ENCODE assay signal across 18 cellular contexts in the genomic region with DNA sequence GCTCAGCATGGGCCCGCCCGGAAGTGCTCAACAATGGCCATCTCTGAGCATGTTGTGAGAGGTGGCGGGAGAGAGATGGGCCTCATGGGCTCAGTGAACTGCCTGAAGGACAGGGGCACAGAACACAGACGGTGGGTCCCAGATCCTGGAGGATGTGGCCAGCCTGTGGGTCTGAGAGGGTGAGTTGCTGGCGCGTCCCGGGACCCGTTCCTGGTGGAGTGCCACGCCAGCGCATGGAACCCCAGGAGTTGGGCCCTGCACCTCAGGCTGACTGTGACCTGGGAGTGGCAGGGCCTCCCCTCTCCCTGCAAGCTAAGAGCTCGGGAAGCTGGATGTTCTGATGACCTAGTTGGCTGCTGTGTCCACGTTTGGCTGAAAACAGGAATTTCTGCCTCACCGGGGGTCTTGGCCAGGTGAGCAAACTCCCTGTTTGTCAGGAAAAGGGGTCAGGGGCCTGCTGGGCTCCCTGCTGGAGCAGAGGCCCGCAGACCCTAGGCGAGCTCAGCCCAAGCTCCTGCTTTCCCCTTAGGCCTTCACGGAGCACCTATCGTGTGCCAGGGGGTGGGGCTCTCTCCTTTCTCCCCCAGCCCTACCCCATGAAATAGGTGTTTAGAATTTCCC. TPM values are rescaled to one million over a fixed set of nuclear protein-coding genes. Genes with fewer than 3 reads are reported as not detected.
A peak's percentile ranks its signal among the peaks of the same experiment; 100 is the strongest.
DNase-seq lines count a peak whose midpoint lies in the region; ATAC-seq and TF ChIP-seq lines count a peak whose summit lies in the region.
"Had no signal": no experiment of that assay in that cellular context is flagged by ENCODE, and none has a peak within 500 bp of the region (broad histone marks: within the 10 kb centered on the region; RNA-seq: fewer than 3 reads in every experiment).

No MANE protein-coding gene starts in this region.

- H3K36me3 ChIP-seq in esophagus muscularis mucosa (peaks cover 0 to 48% (median 19%) of the 10 kb centered on the region in 4 donors), thoracic aorta (peaks cover 22% of the 10 kb centered on the region), MG63 (no peaks in the 10 kb centered on the region)

- H3K4me1 ChIP-seq in esophagus muscularis mucosa = peaks cover 41 to 58% (median 53%) of the 10 kb centered on the region in 4 donors
- peaks cover 34 to 55% of the 10 kb centered on the region in 2 donors for H3K4me1 ChIP-seq in thoracic aorta (ENCODE audit: control insufficient read depth in 1 of 2, low read depth in 2 of 2)

- intact Hi-C loops in activated B cell treated with CpG ODN at 0.5 μM for 24 hours (cut with micrococcal nuclease) (no loop called here), esophagus muscularis mucosa (cut with DNase I) (no loop called here)

- TF ChIP-seq EP300 in esophagus muscularis mucosa (IDR thresholded peaks at IDR 0.05) = no peak

- TF ChIP-seq POLR2A in esophagus muscularis mucosa (IDR thresholded peaks at IDR 0.05; ENCODE audit: low read depth) = no peak

- peaks cover 22% of the 10 kb centered on the region for H3K4me1 Mint-ChIP-seq in activated B cell treated with CpG ODN at 0.5 μM for 24 hours
- H3K4me1 Mint-ChIP-seq in mesothelial cell of epicardium = peaks cover 28% of the 10 kb centered on the region
- H3K4me1 Mint-ChIP-seq: activated naive CD8-positive, alpha-beta T cell treated with anti-CD3 and anti-CD28 coated beads, Interleukin-2, amount 50 U/mL, for 24 hours had no signal

- CTCF ChIA-PET in activated B cell treated with CpG ODN at 0.5 μM for 24 hours (lab: Charles Lee) = interaction anchor here (1.6 kb wide), 1 partner anchor 57 kb away, joined by 4 read pairs; no protein-coding TSS in a partner anchor

- H3K27ac Mint-ChIP-seq in activated B cell treated with CpG ODN at 0.5 μM for 24 hours (no peak overlapping the region), mesothelial cell of epicardium (peak overlapping the region; percentile 21)
- H3K27ac Mint-ChIP-seq: stimulated activated memory B cell treated with anti-CD40 and anti-IgM and Interleukin-4, amounts not matched to agents 10 μg/mL and 1 μg/mL and 100 μg/mL, for 72 hours had no signal

- H3K9me3 Mint-ChIP-seq in activated B cell treated with CpG ODN at 0.5 μM for 24 hours = no peaks in the 10 kb centered on the region
- no peaks in the 10 kb centered on the region for H3K9me3 Mint-ChIP-seq in mesothelial cell of epicardium
- H3K9me3 Mint-ChIP-seq: activated naive CD8-positive, alpha-beta T cell treated with anti-CD3 and anti-CD28 coated beads, Interleukin-2, amount 50 U/mL, for 24 hours; CD14-positive monocyte; stimulated activated memory B cell treated with anti-CD40 and anti-IgM and Interleukin-4, amounts not matched to agents 10 μg/mL and 1 μg/mL and 100 μg/mL, for 72 hours had no signal

- H3K27me3 Mint-ChIP-seq in activated B cell treated with CpG ODN at 0.5 μM for 24 hours (peaks cover 10% of the 10 kb centered on the region), mesothelial cell of epicardium (ENCODE audit: low read depth) (no peaks in the 10 kb centered on the region)

- no peak for ATAC-seq in activated B cell treated with CpG ODN at 0.5 μM for 24 hours (ENCODE audit: low read depth)
- no peak for ATAC-seq in thoracic aorta (ENCODE audit: insufficient number of reproducible peaks, low FRiP score, low read depth)
- ATAC-seq: activated naive CD8-positive, alpha-beta T cell treated with anti-CD3 and anti-CD28 coated beads, Interleukin-2, amount 50 U/mL, for 24 hours; stimulated activated memory B cell treated with anti-CD40 and anti-IgM and Interleukin-4, amounts not matched to agents 10 μg/mL and 1 μg/mL and 100 μg/mL, for 72 hours had no signal

- H3K4me3 Mint-ChIP-seq in activated B cell treated with CpG ODN at 0.5 μM for 24 hours = no peak overlapping the region
- H3K4me3 Mint-ChIP-seq in mesothelial cell of epicardium = no peak overlapping the region
- H3K4me3 Mint-ChIP-seq: activated naive CD8-positive, alpha-beta T cell treated with anti-CD3 and anti-CD28 coated beads, Interleukin-2, amount 50 U/mL, for 24 hours; CD14-positive monocyte; nephron progenitor cell; stimulated activated memory B cell treated with anti-CD40 and anti-IgM and Interleukin-4, amounts not matched to agents 10 μg/mL and 1 μg/mL and 100 μg/mL, for 72 hours had no signal

- H3K36me3 Mint-ChIP-seq in activated B cell treated with CpG ODN at 0.5 μM for 24 hours (ENCODE audit: low read depth) (peaks cover 11% of the 10 kb centered on the region), mesothelial cell of epicardium (no peaks in the 10 kb centered on the region)
- H3K36me3 Mint-ChIP-seq: CD14-positive monocyte had no signal

- no peak overlapping the region for H3K4me3 ChIP-seq in esophagus muscularis mucosa
- H3K4me3 ChIP-seq in thoracic aorta = no peak overlapping the region
- no peak overlapping the region for H3K4me3 ChIP-seq in MG63

- DNase-seq in activated B cell treated with CpG ODN at 0.5 μM for 24 hours = peak; percentile 10
- DNase-seq in esophagus muscularis mucosa (ENCODE audit: extremely low spot score) = no peak
- no peak for DNase-seq in mesothelial cell of epicardium (ENCODE audit: low spot score in 2 of 2, unreplicated experiment in 2 of 2)
- no peak for DNase-seq in thoracic aorta (ENCODE audit: low spot score)
- no peak for DNase-seq in mucosa of gallbladder (ENCODE audit: low spot score)
- DNase-seq in anterior cingulate cortex (lab: John Stamatoyannopoulos, UW) = no peak
- DNase-seq in MG63 = no peak
- DNase-seq in NCI-H2029 (lab: John Stamatoyannopoulos, UW) = no peak
- DNase-seq: activated naive CD8-positive, alpha-beta T cell treated with anti-CD3 and anti-CD28 coated beads, Interleukin-2, amount 50 U/mL, for 24 hours; activated T-cell treated with anti-CD3 and anti-CD28 coated beads for 4 hours; erythroblast; GOT3; left colon; NCI-H1092; nephron progenitor cell; T-helper 2 cell had no signal

- H3K27ac ChIP-seq in esophagus muscularis mucosa (replicated peaks in 1 of 4) (peak overlapping the region; percentile 66 to 74 (median 68)), thoracic aorta (peak overlapping the region; percentile 84 to 91)

- H3K9me3 ChIP-seq in esophagus muscularis mucosa (no peaks in the 10 kb centered on the region), thoracic aorta (no peaks in the 10 kb centered on the region), MG63 (no peaks in the 10 kb centered on the region)

- H3K27me3 ChIP-seq in esophagus muscularis mucosa (no peaks in the 10 kb centered on the region), thoracic aorta (replicated peaks; ENCODE audit: insufficient read depth) (no peaks in the 10 kb centered on the region), MG63 (no peaks in the 10 kb centered on the region)

- POLR2A ChIA-PET in activated B cell treated with CpG ODN at 0.5 μM for 24 hours (lab: Charles Lee) = no interaction called here

- 64% methylated on average over 11 of the region's 17 CpGs for WGBS in esophagus muscularis mucosa

- TF ChIP-seq CTCF in activated B cell treated with CpG ODN at 0.5 μM for 24 hours (IDR thresholded peaks at IDR 0.05) (no peak), esophagus muscularis mucosa (IDR thresholded peaks at IDR 0.05) (no peak), mesothelial cell of epicardium (IDR thresholded peaks at IDR 0.05; ENCODE audit: unreplicated experiment) (no peak), thoracic aorta (IDR thresholded peaks at IDR 0.05) (no peak)

RNA-seq across cellular contexts. Expression of a gene that starts 15.0 kb away (rescaled TPM):
- total RNA-seq in activated B cell treated with CpG ODN at 0.5 μM for 24 hours = 25.8 and 27.8 TPM in 2 replicates
- 10 to 100 TPM; 19.1 to 87.5 (median 45.3) TPM for total RNA-seq in esophagus muscularis mucosa
- 37.9 to 44.4 TPM (median 43.2 TPM) in 3 replicates for total RNA-seq in mesothelial cell of epicardium
- 100 to 1,000 TPM; 133 to 214 TPM for total RNA-seq in thoracic aorta
- total RNA-seq in mucosa of gallbladder = 33.2 TPM
- not detected in 2 replicates for total RNA-seq in MG63 (2014; rRNA removed; shearing (Covaris generic); ENCODE audit: low replicate concordance)

Comparison
In these comparisons a context has a peak if more than half of its experiments do, and no peak if none do; other contexts are left out.
1. RNA of a gene that starts 15.0 kb away (total RNA-seq): 133 to 214 TPM in thoracic aorta, 19.1 to 87.5 TPM in esophagus muscularis mucosa, 37.9 to 44.4 TPM in mesothelial cell of epicardium, 33.2 TPM in mucosa of gallbladder (single experiment) and 25.8 to 27.8 TPM in activated B cell treated with CpG ODN at 0.5 μM for 24 hours; not detected in MG63; every median in the first group is over 10 times any median in the second.